In genomic region chr15:56369234-56369633, GRCh38 we compare ENCODE assay signal across 24 cellular contexts. TPM values are rescaled to one million over a fixed set of nuclear protein-coding genes. Genes with fewer than 3 reads are reported as not detected.
A peak's percentile ranks its signal among the peaks of the same experiment; 100 is the strongest.
DNase-seq lines count a peak whose midpoint lies in the region; ATAC-seq and TF ChIP-seq lines count a peak whose summit lies in the region.
"Had no signal": no experiment of that assay in that cellular context is flagged by ENCODE, and none has a peak within 500 bp of the region (broad histone marks: within the 10 kb centered on the region; RNA-seq: fewer than 3 reads in every experiment).

No MANE protein-coding gene starts in this region.

- TF ChIP-seq CTCF in HEK293 (tag by site-specific recombination; IDR thresholded peaks at IDR 0.05) (no peak), suprapubic skin (IDR thresholded peaks at IDR 0.05) (no peak)

- H3K27me3 Mint-ChIP-seq in memory B cell: no peaks in the 10 kb centered on the region

- peak overlapping the region; percentile 94 for H3K27ac Mint-ChIP-seq in memory B cell
- H3K27ac Mint-ChIP-seq: activated naive CD4-positive, alpha-beta T cell treated with anti-CD3 and anti-CD28 coated beads, Interleukin-2, amount 50 U/mL, for 72 hours; activated T-helper 1 cell treated with anti-CD3 and anti-CD28 coated beads, Interleukin-12 subunit alpha, Interleukin-12 subunit beta, Interleukin-2, Interleukin-4 antibody, amounts not matched to agents 30 ng/mL and 10 ng/mL and 1 ng/mL, durations not matched to agents 14 hours and 24 hours and 36 hours had no signal

- H3K4me3 ChIP-seq in HEK293 (ENCODE audit: low read depth, low read length) (no peak overlapping the region), suprapubic skin (no peak overlapping the region)
- H3K4me3 ChIP-seq: ascending aorta, SK-N-MC, spleen had no signal

- H3K27me3 ChIP-seq in suprapubic skin: no peaks in the 10 kb centered on the region
- H3K27me3 ChIP-seq: ascending aorta had no signal

- peaks cover 8% of the 10 kb centered on the region for H3K4me1 ChIP-seq in HEK293 (ENCODE audit: control insufficient read depth, insufficient read depth, low read length)
- H3K4me1 ChIP-seq in suprapubic skin: peaks cover 25% of the 10 kb centered on the region

- H3K36me3 Mint-ChIP-seq in memory B cell: no peaks in the 10 kb centered on the region

- ATAC-seq in memory B cell (ENCODE audit: low read depth) (no peak), HG02610 (IDR thresholded peaks at IDR 0.05; ENCODE audit: unreplicated experiment) (no peak)
- ATAC-seq: activated naive CD4-positive, alpha-beta T cell treated with anti-CD3 and anti-CD28 coated beads, Interleukin-2, amount 50 U/mL, for 72 hours; HepG2 had no signal

- TF ChIP-seq POLR2A in suprapubic skin (IDR thresholded peaks at IDR 0.05): no peak

- CTCF ChIA-PET in HEK293 (lab: Yijun Ruan, JAX): no interaction called here

- peaks cover 38% of the 10 kb centered on the region for H3K4me1 Mint-ChIP-seq in memory B cell

- no peaks in the 10 kb centered on the region for H3K9me3 Mint-ChIP-seq in memory B cell
- H3K9me3 Mint-ChIP-seq: activated naive CD4-positive, alpha-beta T cell treated with anti-CD3 and anti-CD28 coated beads, Interleukin-2, amount 50 U/mL, for 72 hours; activated T-helper 1 cell treated with anti-CD3 and anti-CD28 coated beads, Interleukin-12 subunit alpha, Interleukin-12 subunit beta, Interleukin-2, Interleukin-4 antibody, amounts not matched to agents 30 ng/mL and 10 ng/mL and 1 ng/mL, durations not matched to agents 14 hours and 24 hours and 36 hours had no signal

- peak overlapping the region; percentile 53; the same call in 1 of the 2 replicates for H3K27ac ChIP-seq in HEK293 (ENCODE audit: extremely low read depth, low read depth, low read length)
- H3K27ac ChIP-seq in suprapubic skin: no peak overlapping the region
- H3K27ac ChIP-seq: 22Rv1, ascending aorta, SK-N-MC had no signal

- H3K9me3 ChIP-seq in HEK293 (ENCODE audit: control insufficient read depth, insufficient read depth, low read depth, low read length) (no peaks in the 10 kb centered on the region), suprapubic skin (no peaks in the 10 kb centered on the region)
- H3K9me3 ChIP-seq: ascending aorta, spleen had no signal

- peak overlapping the region; percentile 59 for H3K4me3 Mint-ChIP-seq in memory B cell
- H3K4me3 Mint-ChIP-seq: activated T-helper 1 cell treated with anti-CD3 and anti-CD28 coated beads, Interleukin-12 subunit alpha, Interleukin-12 subunit beta, Interleukin-2, Interleukin-4 antibody, amounts not matched to agents 30 ng/mL and 10 ng/mL and 1 ng/mL, durations not matched to agents 14 hours and 24 hours and 36 hours had no signal

- H3K36me3 ChIP-seq in HEK293 (ENCODE audit: control insufficient read depth in 2 of 2, insufficient read depth in 1 of 2, low read length in 2 of 2): no peaks in the 10 kb centered on the region
- no peaks in the 10 kb centered on the region for H3K36me3 ChIP-seq in suprapubic skin
- H3K36me3 ChIP-seq: ascending aorta, spleen had no signal

- intact Hi-C loops in cardiac septum (cut with DNase I): loop anchor here (5.0 kb wide), 1 partner anchor 122 kb away; no protein-coding TSS in a partner anchor

- peak in 2 of 3 experiments; percentile 30 to 63 for DNase-seq in NCI-H1417 (lab: John Stamatoyannopoulos, UW)
- DNase-seq in NCI-H1417 treated with DMSO at 0.1 percent for 48 hours (lab: John Stamatoyannopoulos, UW): no peak
- DNase-seq in NCI-H446 treated with DMSO at 0.1 percent for 48 hours (lab: John Stamatoyannopoulos, UW): peak; percentile 40
- DNase-seq in memory B cell (ENCODE audit: low spot score in 2 of 2): no peak
- DNase-seq in suprapubic skin (ENCODE audit: low spot score in 2 of 2): no peak
- DNase-seq in cardiac septum (ENCODE audit: low spot score): no peak
- DNase-seq: activated CD4-positive, alpha-beta T cell treated with anti-CD3 and anti-CD28 coated beads for 1 hour; AML-193; effector CD8-positive, alpha-beta T cell; kidney glomerular epithelial cell; NCI-H1436 treated with DMSO at 0.1 percent for 48 hours; NCI-H82; retina; spleen; stimulated activated CD4-positive, alpha-beta T cell treated with anti-CD3 and anti-CD28 coated beads, Interleukin-4, amount 100 ng/mL, for 24 hours; T-helper 9 cell had no signal

- POLR2A ChIA-PET in HEK293 (lab: Yijun Ruan, JAX): no interaction called here

- TF ChIP-seq EP300 in suprapubic skin (IDR thresholded peaks at IDR 0.05): no peak

- 61% methylated on average over 4 of the region's 4 CpGs for WGBS in suprapubic skin

TF ChIP-seq in HEK293, 187 proteins besides CTCF, POLR2A, EP300 and RAD21 (continues in another document):
- TF ChIP-seq MYNN (tag by site-specific recombination; IDR thresholded peaks at IDR 0.05; ENCODE audit: borderline replicate concordance) (no peak), ZNF530 (tag by site-specific recombination; IDR thresholded peaks at IDR 0.05; ENCODE audit: low read depth) (no peak), BCL6B (tag by site-specific recombination; IDR thresholded peaks at IDR 0.05) (no peak), ZNF600 (tag by site-specific recombination; IDR thresholded peaks at IDR 0.05) (peak; percentile 45; the same call in 1 of the 2 replicates), ZNF791 (tag by site-specific recombination; IDR thresholded peaks at IDR 0.05) (no peak), ZBTB8A (tag by site-specific recombination; IDR thresholded peaks at IDR 0.05) (peak; percentile 87), ZNF660 (tag by site-specific recombination; IDR thresholded peaks at IDR 0.05) (peak; percentile 65; the same call in 1 of the 2 replicates), ZNF362 (tag by site-specific recombination; IDR thresholded peaks at IDR 0.05) (peak; percentile 93), ZNF121 (tag by site-specific recombination; IDR thresholded peaks at IDR 0.05) (peak; percentile 90), ZBTB17 (tag by site-specific recombination; IDR thresholded peaks at IDR 0.05) (peak; percentile 83), ZNF157 (tag by site-specific recombination; IDR thresholded peaks at IDR 0.05) (no peak), ZEB2 (tag by site-specific recombination; IDR thresholded peaks at IDR 0.05) (peak; percentile 75), ZIC2 (tag by site-specific recombination; IDR thresholded peaks at IDR 0.05) (peak; percentile 86), ZNF449 (tag by site-specific recombination; IDR thresholded peaks at IDR 0.05) (no peak), PRDM10 (tag by site-specific recombination; IDR thresholded peaks at IDR 0.05) (peak; percentile 90)

RNA-seq across cellular contexts. Expression of gene TEX9, which starts 4.0 kb away (rescaled TPM):
- total RNA-seq in suprapubic skin (10 to 100 TPM in 1 of 4 donors, 1 to 10 TPM in 3; 6.5 to 16.6 (median 8.9) TPM), cardiac septum (2.0 TPM)

Comparison
In these comparisons a context has a peak if more than half of its experiments do, and no peak if none do; other contexts are left out.
1. DNase-seq: peak in NCI-H1417 (2 of 3) and NCI-H446 treated with DMSO at 0.1 percent for 48 hours (single experiment); none in NCI-H1417 treated with DMSO at 0.1 percent for 48 hours (single experiment), memory B cell (0 of 2), suprapubic skin (0 of 2) and cardiac septum (single experiment).